ENCODE assay signal across 13 cellular contexts in the genomic region with DNA sequence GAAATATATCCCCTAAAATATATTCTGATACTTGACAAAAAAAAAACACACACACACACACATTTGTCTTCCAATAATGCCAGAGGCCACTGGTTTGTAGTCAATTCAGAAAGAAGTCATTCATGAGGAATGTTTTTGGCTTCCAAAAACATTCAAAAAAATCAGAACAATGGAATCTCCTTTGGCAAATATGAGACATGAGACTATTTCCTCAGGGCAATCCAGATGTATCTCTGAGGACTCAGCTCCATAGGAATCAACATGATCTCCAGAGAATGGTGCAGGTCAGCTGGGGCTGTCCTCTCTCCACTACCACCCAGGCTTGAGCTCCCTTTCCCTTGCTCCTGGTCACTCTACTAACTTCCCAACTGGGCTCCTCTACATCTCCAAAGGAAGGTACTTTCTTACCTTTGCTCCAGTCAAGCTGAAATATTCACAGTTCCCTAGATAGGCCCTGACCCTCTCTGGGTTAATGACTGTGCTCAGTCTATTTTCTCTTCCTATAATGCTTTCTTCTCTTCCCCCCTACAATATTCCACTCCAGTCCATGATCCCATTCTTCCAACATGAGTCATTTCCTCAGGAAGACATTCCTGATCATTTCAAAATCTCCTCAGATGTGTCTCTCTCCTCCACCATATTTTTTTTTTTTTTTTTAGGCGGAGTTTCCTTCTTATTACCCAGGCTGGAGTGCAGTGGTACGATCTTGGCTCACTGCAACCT.
DNase-seq lines count a peak whose midpoint lies in the region; ATAC-seq and TF ChIP-seq lines count a peak whose summit lies in the region.
"Had no signal": no experiment of that assay in that cellular context is flagged by ENCODE, and none has a peak within 500 bp of the region (broad histone marks: within the 10 kb centered on the region; RNA-seq: fewer than 3 reads in every experiment).

No MANE protein-coding gene starts in this region.

- no peak for TF ChIP-seq RAD21 in HCT116 (IDR thresholded peaks at IDR 0.05; ENCODE audit: low read depth)

- no peaks in the 10 kb centered on the region for H3K36me3 Mint-ChIP-seq in naive thymus-derived CD4-positive, alpha-beta T cell

- no TSS peak for BruUV-seq in HCT116 (replicated peaks; lab: Mats Ljungman, UMichigan)

- intact Hi-C loops in HCT116 (cut with micrococcal nuclease), result no loop called here
- intact Hi-C loops in naive thymus-derived CD4-positive, alpha-beta T cell (cut with micrococcal nuclease), result no loop called here

- ATAC-seq in HCT116 (peak; percentile 55; the same call in 1 of the 2 replicates), GM21367 (IDR thresholded peaks at IDR 0.05; ENCODE audit: unreplicated experiment) (no peak)
- no peak for ATAC-seq in naive thymus-derived CD4-positive, alpha-beta T cell

- H3K9me2 ChIP-seq in HCT116 (ENCODE audit: insufficient read depth) (no peaks in the 10 kb centered on the region), Karpas-422 (replicated peaks; ENCODE audit: insufficient read depth, low read length) (no peaks in the 10 kb centered on the region)

- no peaks in the 10 kb centered on the region for H3K9me3 ChIP-seq in HCT116 (ENCODE audit: control insufficient read depth in 1 of 2, insufficient read depth in 1 of 2, low read depth in 1 of 2, low read length in 2 of 2)
- no peaks in the 10 kb centered on the region for H3K9me3 ChIP-seq in Karpas-422 (ENCODE audit: low read length)
- no peaks in the 10 kb centered on the region for H3K9me3 ChIP-seq in naive thymus-derived CD4-positive, alpha-beta T cell (ENCODE audit: control insufficient read depth in 2 of 3, low read length in 3 of 3)
- H3K9me3 ChIP-seq: pancreas had no signal

- H3K79me2 ChIP-seq in HCT116 (ENCODE audit: insufficient read depth, low read length) (no peaks in the 10 kb centered on the region), Karpas-422 (ENCODE audit: low read length) (no peaks in the 10 kb centered on the region)

- CTCF ChIA-PET in HCT116 (lab: Charles Lee), result no interaction called here
- CTCF ChIA-PET in naive thymus-derived CD4-positive, alpha-beta T cell (lab: Charles Lee), result no interaction called here

- H3K27me3 Mint-ChIP-seq in naive thymus-derived CD4-positive, alpha-beta T cell, result peaks cover 0 to 25% (median 14%) of the 10 kb centered on the region in 5 donors
- H3K27me3 Mint-ChIP-seq: dendritic cell treated with granulocyte-macrophage colony-stimulating factor and Interleukin-4, amounts not matched to agents 40 ng/mL and 50 ng/mL, for 4 days had no signal

- H3K36me3 ChIP-seq in HCT116 (ENCODE audit: control insufficient read depth in 1 of 2, insufficient read depth in 2 of 2, low read length in 2 of 2) (no peaks in the 10 kb centered on the region), Karpas-422 (ENCODE audit: insufficient read depth, low read length) (no peaks in the 10 kb centered on the region)
- no peaks in the 10 kb centered on the region for H3K36me3 ChIP-seq in naive thymus-derived CD4-positive, alpha-beta T cell (ENCODE audit: control insufficient read depth in 2 of 3, insufficient read depth in 3 of 3, low read length in 3 of 3)
- H3K36me3 ChIP-seq: pancreas had no signal

- H3K27me3 ChIP-seq in HCT116 (ENCODE audit: insufficient read depth, low read length), result no peaks in the 10 kb centered on the region
- 0 out of 2 replicates have a peak, but pooled peaks cover 3% of the 10 kb centered on the region for H3K27me3 ChIP-seq in Karpas-422 (ENCODE audit: low read length)
- H3K27me3 ChIP-seq in naive thymus-derived CD4-positive, alpha-beta T cell (ENCODE audit: control insufficient read depth in 2 of 2, insufficient read depth in 2 of 2, low read length in 2 of 2), result no peaks in the 10 kb centered on the region
- H3K27me3 ChIP-seq: pancreas had no signal

- H3K4me3 ChIP-seq in HCT116 (replicated peaks in 1 of 2; ENCODE audit: low read depth in 1 of 2, low read length in 2 of 2), result peak overlapping the region in 1 of 2 experiments; percentile 23; a peak in 1 of 4 replicates
- 0 out of 2 replicates have a peak overlapping the region, but pooled peaks have one; percentile 21 for H3K4me3 ChIP-seq in WI38 (ENCODE audit: low read depth, low read length)
- no peak overlapping the region for H3K4me3 ChIP-seq in foreskin fibroblast (ENCODE audit: low read depth in 1 of 2, low read length in 2 of 2)
- H3K4me3 ChIP-seq in Karpas-422 (ENCODE audit: low read length), result no peak overlapping the region
- H3K4me3 ChIP-seq in naive thymus-derived CD4-positive, alpha-beta T cell (ENCODE audit: low read length), result no peak overlapping the region
- H3K4me3 ChIP-seq: pancreas had no signal

- peaks cover 0 to 7% (median 0%) of the 10 kb centered on the region in 11 donors for H3K9me3 Mint-ChIP-seq in naive thymus-derived CD4-positive, alpha-beta T cell
- H3K9me3 Mint-ChIP-seq: activated T-helper 1 cell treated with anti-CD3 and anti-CD28 coated beads, Interleukin-12 subunit alpha, Interleukin-12 subunit beta, Interleukin-2, Interleukin-4 antibody, amounts not matched to agents 30 ng/mL and 10 ng/mL and 1 ng/mL, durations not matched to agents 14 hours and 24 hours and 36 hours; dendritic cell treated with granulocyte-macrophage colony-stimulating factor and Interleukin-4, amounts not matched to agents 40 ng/mL and 50 ng/mL, for 4 days had no signal

- H3K27ac Mint-ChIP-seq in naive thymus-derived CD4-positive, alpha-beta T cell, result peak overlapping the region in 1 of 9 donors; percentile 41
- H3K27ac Mint-ChIP-seq: activated T-helper 1 cell treated with anti-CD3 and anti-CD28 coated beads, Interleukin-12 subunit alpha, Interleukin-12 subunit beta, Interleukin-2, Interleukin-4 antibody, amounts not matched to agents 30 ng/mL and 10 ng/mL and 1 ng/mL, durations not matched to agents 14 hours and 24 hours and 36 hours; dendritic cell treated with granulocyte-macrophage colony-stimulating factor and Interleukin-4, amounts not matched to agents 40 ng/mL and 50 ng/mL, for 4 days had no signal

- H2AFZ ChIP-seq in HCT116 (ENCODE audit: low read depth, low read length, poor library complexity, severe bottlenecking) (peak overlapping the region; percentile 33), Karpas-422 (ENCODE audit: low read length) (no peak overlapping the region)

- RAD21 ChIA-PET in HCT116 (lab: Charles Lee; ENCODE audit: low non-redundant PET in 1 of 2, low total read pairs in 2 of 2, uncharacterized antibody in 2 of 2, unreplicated experiment in 2 of 2), result no interaction called here

- H4K20me1 ChIP-seq in HCT116 (ENCODE audit: insufficient read depth) (no peaks in the 10 kb centered on the region), Karpas-422 (ENCODE audit: insufficient read depth, low read depth, low read length) (no peaks in the 10 kb centered on the region)

- H3K4me2 ChIP-seq in HCT116 (ENCODE audit: low read length) (peak overlapping the region; percentile 63), Karpas-422 (ENCODE audit: low read depth, low read length, poor library complexity, severe bottlenecking) (no peak overlapping the region)

- H3K27ac ChIP-seq in HCT116 (ENCODE audit: low read depth, low read length), result no peak overlapping the region
- no peak overlapping the region for H3K27ac ChIP-seq in Karpas-422 (ENCODE audit: low read length)
- H3K27ac ChIP-seq in naive thymus-derived CD4-positive, alpha-beta T cell (ENCODE audit: low read depth, low read length), result no peak overlapping the region
- H3K27ac ChIP-seq: pancreas had no signal

- TF ChIP-seq CTCF in HCT116 (IDR thresholded peaks at IDR 0.05 in 2 of 3, conservative IDR thresholded peaks at IDR 0.05 in 1 of 3; ENCODE audit: borderline replicate concordance in 1 of 3, insufficient read depth in 1 of 3, low read depth in 2 of 3, low read length in 2 of 3) (no peak), WI38 (IDR thresholded peaks at IDR 0.05; ENCODE audit: low read depth, low read length) (no peak), foreskin fibroblast (IDR thresholded peaks at IDR 0.05; ENCODE audit: low read depth, low read length) (no peak)

- no peak for DNase-seq in HCT116 (ENCODE audit: low read depth, low spot score)
- DNase-seq in foreskin fibroblast, result peak; percentile 91 to 93
- peak; percentile 86 for DNase-seq in stromal cell of bone marrow (ENCODE audit: low read depth)
- no peak for DNase-seq in Karpas-422
- no peak for DNase-seq in NCI-H748 treated with DMSO at 0.1 percent for 48 hours (lab: John Stamatoyannopoulos, UW)
- DNase-seq in naive thymus-derived CD4-positive, alpha-beta T cell, result no peak
- DNase-seq: GF-D8, kidney, pancreas had no signal

- no peak overlapping the region for H3K9ac ChIP-seq in HCT116 (ENCODE audit: low read length)
- H3K9ac ChIP-seq in Karpas-422 (ENCODE audit: low read length), result no peak overlapping the region

- H3K4me1 ChIP-seq in HCT116 (ENCODE audit: control insufficient read depth in 1 of 2, insufficient read depth in 2 of 2, low read length in 2 of 2) (peaks cover 5 to 15% of the 10 kb centered on the region in 2 experiments; a peak in 3 of 4 replicates), Karpas-422 (ENCODE audit: low read length) (no peaks in the 10 kb centered on the region)
- H3K4me1 ChIP-seq in naive thymus-derived CD4-positive, alpha-beta T cell (ENCODE audit: control insufficient read depth in 2 of 2, insufficient read depth in 2 of 2, low read length in 2 of 2), result no peaks in the 10 kb centered on the region
- H3K4me1 ChIP-seq: pancreas had no signal

- TF ChIP-seq POLR2A in HCT116 (IDR thresholded peaks at IDR 0.05; ENCODE audit: borderline replicate concordance, extremely low read depth, insufficient read depth, insufficient read length), result no peak

- POLR2A ChIA-PET in HCT116 (lab: Charles Lee), result no interaction called here
- POLR2A ChIA-PET in naive thymus-derived CD4-positive, alpha-beta T cell (lab: Charles Lee), result no interaction called here

- H3K4me1 Mint-ChIP-seq in naive thymus-derived CD4-positive, alpha-beta T cell, result no peaks in the 10 kb centered on the region

- H3K4me3 Mint-ChIP-seq in naive thymus-derived CD4-positive, alpha-beta T cell, result no peak overlapping the region
- H3K4me3 Mint-ChIP-seq: activated T-helper 1 cell treated with anti-CD3 and anti-CD28 coated beads, Interleukin-12 subunit alpha, Interleukin-12 subunit beta, Interleukin-2, Interleukin-4 antibody, amounts not matched to agents 30 ng/mL and 10 ng/mL and 1 ng/mL, durations not matched to agents 14 hours and 24 hours and 36 hours; dendritic cell treated with granulocyte-macrophage colony-stimulating factor and Interleukin-4, amounts not matched to agents 40 ng/mL and 50 ng/mL, for 4 days had no signal

Comparison
In these comparisons a context has a peak if more than half of its experiments do, and no peak if none do; other contexts are left out.
1. DNase-seq: peak in foreskin fibroblast (2 of 2) and stromal cell of bone marrow (single experiment); none in HCT116 (single experiment), Karpas-422 (single experiment), NCI-H748 treated with DMSO at 0.1 percent for 48 hours (single experiment) and naive thymus-derived CD4-positive, alpha-beta T cell (0 of 9).